ENCODE assay signal across 1 cellular context in the genomic region with DNA sequence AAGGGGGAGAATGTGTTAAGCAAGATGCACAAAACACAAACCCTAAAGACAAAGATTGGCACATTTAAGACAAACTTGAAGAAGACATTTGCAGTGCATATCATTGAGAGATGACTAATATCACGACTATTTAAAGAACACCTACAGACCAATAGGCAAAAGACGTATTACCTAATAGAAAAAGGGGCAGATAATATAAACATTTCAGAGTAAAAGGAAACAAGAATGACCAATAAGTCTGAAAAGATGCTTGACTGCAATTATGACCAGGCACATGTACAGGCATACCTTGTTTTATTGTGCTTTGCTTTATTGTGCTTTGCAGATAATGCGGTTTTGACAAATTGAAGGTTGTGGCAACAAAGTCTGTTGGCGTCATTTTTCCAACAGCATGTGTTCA.
TF ChIP-seq lines count a peak whose summit lies in the region.

No MANE protein-coding gene starts in this region.

TF ChIP-seq in GM12878, 131 proteins besides CTCF, POLR2A, EP300 and RAD21:
- TF ChIP-seq ZNF207 (IDR thresholded peaks at IDR 0.05; ENCODE audit: borderline replicate concordance) (no peak), JUNB (IDR thresholded peaks at IDR 0.05) (peak; percentile 52), ZNF622 (IDR thresholded peaks at IDR 0.05) (no peak)
